In the genomic region with DNA sequence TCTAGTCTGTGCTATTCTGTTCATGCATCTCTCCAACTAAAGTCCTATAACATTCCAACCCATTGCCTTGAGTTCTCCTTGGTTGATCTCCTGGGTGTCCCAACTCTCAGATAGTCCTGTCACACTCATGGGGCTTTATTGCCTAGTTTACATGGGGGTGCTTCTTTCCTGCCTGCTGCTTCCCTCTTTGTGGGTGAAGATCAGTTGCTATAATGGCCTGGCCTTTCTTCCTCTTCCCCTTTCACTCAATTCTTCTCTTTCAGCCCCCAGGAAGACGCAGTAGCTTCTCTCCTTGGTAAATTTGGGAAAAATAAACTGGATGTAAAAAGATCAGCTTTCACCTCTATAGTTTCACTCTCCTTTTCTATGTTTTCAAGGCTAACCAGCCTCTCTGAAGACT, we compare ENCODE assay signal across 18 cellular contexts.
DNase-seq lines count a peak whose midpoint lies in the region; ATAC-seq and TF ChIP-seq lines count a peak whose summit lies in the region.
"Had no signal": no experiment of that assay in that cellular context is flagged by ENCODE, and none has a peak within 500 bp of the region (broad histone marks: within the 10 kb centered on the region; RNA-seq: fewer than 3 reads in every experiment).

No MANE protein-coding gene starts in this region.

- peaks cover 2% of the 10 kb centered on the region for H3K27me3 Mint-ChIP-seq in memory B cell

- H3K27ac ChIP-seq in ascending aorta: no peak overlapping the region
- H3K27ac ChIP-seq: ovary had no signal

- in situ Hi-C loops in KBM-7 (cut with MboI; ENCODE audit: low pct_unique_long_range_greater_than_20kb, low sequenced_read_pairs): no loop called here

- H3K9me3 ChIP-seq in ascending aorta: no peaks in the 10 kb centered on the region
- H3K9me3 ChIP-seq: ovary had no signal

- DNase-seq in Ammon's horn (ENCODE audit: low spot score) (peak; percentile 30), KBM-7 (peak; percentile 43), SKM-1 (lab: John Stamatoyannopoulos, UW; ENCODE audit: unreplicated experiment) (peak; percentile 71), memory B cell (ENCODE audit: low spot score in 2 of 2) (no peak), NCI-H187 treated with DMSO at 0.1 percent for 48 hours (lab: John Stamatoyannopoulos, UW) (no peak), ascending aorta (ENCODE audit: low spot score in 2 of 2) (no peak), head of caudate nucleus (no peak)
- no peak for DNase-seq in activated CD4-positive, CD25-positive, alpha-beta regulatory T cell (lab: John Stamatoyannopoulos, UW)
- DNase-seq: amniotic stem cell, cerebellar nuclear complex, endodermal cell, NCI-H2081, NCI-H510A treated with DMSO at 0.1 percent for 48 hours, ovary had no signal

- TF ChIP-seq CTCF in ascending aorta (IDR thresholded peaks at IDR 0.05): no peak

- intact Hi-C loops in ascending aorta (cut with DNase I) (no loop called here), head of caudate nucleus (cut with DNase I) (no loop called here)

- ATAC-seq in memory B cell (ENCODE audit: low read depth): no peak
- ATAC-seq: activated T-helper 17 cell treated with anti-CD3 and anti-CD28 coated beads, Interleukin-2, amount 50 U/mL, for 72 hours; Panc1; WTC11 had no signal

- H3K9me3 Mint-ChIP-seq in memory B cell: no peaks in the 10 kb centered on the region
- H3K9me3 Mint-ChIP-seq: activated T-helper 17 cell treated with anti-CD3 and anti-CD28 coated beads, Interleukin-2, amount 50 U/mL, for 72 hours; endodermal cell had no signal

- H3K4me3 ChIP-seq in ascending aorta: no peak overlapping the region
- H3K4me3 ChIP-seq: ovary, skin epidermis had no signal

- peaks cover 0 to 3% of the 10 kb centered on the region in 2 donors for H3K4me1 ChIP-seq in ascending aorta

- no peak overlapping the region for H3K4me3 Mint-ChIP-seq in memory B cell
- H3K4me3 Mint-ChIP-seq: activated T-helper 17 cell treated with anti-CD3 and anti-CD28 coated beads, Interleukin-2, amount 50 U/mL, for 72 hours; endodermal cell; WTC11 had no signal

- H3K36me3 ChIP-seq in ascending aorta: no peaks in the 10 kb centered on the region
- H3K36me3 ChIP-seq: ovary had no signal

- H3K4me1 Mint-ChIP-seq in memory B cell: peaks cover 5% of the 10 kb centered on the region
- H3K4me1 Mint-ChIP-seq: activated T-helper 17 cell treated with anti-CD3 and anti-CD28 coated beads, Interleukin-2, amount 50 U/mL, for 72 hours; endodermal cell; WTC11 had no signal

- peak overlapping the region; percentile 14 for H3K27ac Mint-ChIP-seq in memory B cell
- H3K27ac Mint-ChIP-seq: activated T-helper 17 cell treated with anti-CD3 and anti-CD28 coated beads, Interleukin-2, amount 50 U/mL, for 72 hours; endodermal cell; WTC11 had no signal

- no peaks in the 10 kb centered on the region for H3K36me3 Mint-ChIP-seq in memory B cell
- H3K36me3 Mint-ChIP-seq: WTC11 had no signal

- H3K27me3 ChIP-seq in ascending aorta: no peaks in the 10 kb centered on the region
- H3K27me3 ChIP-seq: ovary had no signal

Comparison
In these comparisons a context has a peak if more than half of its experiments do, and no peak if none do; other contexts are left out.
1. DNase-seq: peak in Ammon's horn (single experiment), KBM-7 (single experiment) and SKM-1 (single experiment); none in memory B cell (0 of 2), NCI-H187 treated with DMSO at 0.1 percent for 48 hours (single experiment), ascending aorta (0 of 2), head of caudate nucleus (0 of 42) and activated CD4-positive, CD25-positive, alpha-beta regulatory T cell (0 of 4).